Comparison of ENCODE assay signal across 1 cellular context in the genomic region with DNA sequence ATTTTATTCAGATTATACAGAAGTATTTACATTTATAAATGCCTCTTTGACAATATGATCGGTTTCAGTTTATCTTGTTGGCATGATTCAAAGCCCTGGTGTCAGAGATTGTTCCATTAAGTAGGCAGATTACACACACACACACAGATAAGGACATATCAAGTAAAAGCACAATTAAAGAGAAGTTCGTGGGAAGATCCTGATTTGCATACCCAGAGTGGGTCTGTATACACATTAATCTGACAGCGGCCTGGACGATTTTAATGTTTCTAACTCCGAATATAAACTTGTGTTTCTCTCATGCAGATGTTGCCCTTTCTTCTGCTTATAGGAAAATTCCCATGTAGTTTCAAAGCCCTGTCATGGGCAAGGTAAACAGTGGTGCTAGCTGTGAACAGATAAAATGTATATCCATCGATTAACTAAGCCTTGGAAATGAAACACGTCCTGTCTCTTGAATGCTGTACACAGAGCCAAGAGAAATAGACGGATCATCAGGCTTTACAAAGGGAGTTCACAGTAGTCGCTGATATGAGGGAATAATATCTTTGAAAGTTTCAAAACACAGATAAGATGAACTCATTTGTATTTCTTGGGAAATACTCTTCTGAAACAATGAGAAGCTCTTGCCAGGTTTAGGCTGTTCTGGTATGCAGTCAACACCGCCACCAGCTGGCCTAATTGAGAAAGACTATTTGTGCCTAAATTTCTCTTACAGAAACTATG.
TF ChIP-seq lines count a peak whose summit lies in the region.

No MANE protein-coding gene starts in this region.

TF ChIP-seq in HEK293, 187 proteins besides CTCF, POLR2A, EP300 and RAD21 (continued from another document):
- no peak for TF ChIP-seq ZBTB44 (tag by site-specific recombination; IDR thresholded peaks at IDR 0.05)
- no peak for TF ChIP-seq SP3 (tag by site-specific recombination; IDR thresholded peaks at IDR 0.05)
- TF ChIP-seq ZNF571 (tag by site-specific recombination; IDR thresholded peaks at IDR 0.05): no peak
- TF ChIP-seq, protein P1, sequence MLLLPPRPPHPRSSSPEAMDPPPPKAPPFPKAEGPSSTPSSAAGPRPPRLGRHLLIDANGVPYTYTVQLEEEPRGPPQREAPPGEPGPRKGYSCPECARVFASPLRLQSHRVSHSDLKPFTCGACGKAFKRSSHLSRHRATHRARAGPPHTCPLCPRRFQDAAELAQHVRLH (tag by site-specific recombination; IDR thresholded peaks at IDR 0.05): no peak
- TF ChIP-seq ZNF26 (tag by site-specific recombination; IDR thresholded peaks at IDR 0.05): no peak
- TF ChIP-seq YY2 (tag by site-specific recombination; IDR thresholded peaks at IDR 0.05): no peak
- no peak for TF ChIP-seq ZNF138 (tag by site-specific recombination; IDR thresholded peaks at IDR 0.05; ENCODE audit: borderline replicate concordance)
- no peak for TF ChIP-seq ZNF664 (tag by site-specific recombination; IDR thresholded peaks at IDR 0.05)
- TF ChIP-seq, protein P2, sequence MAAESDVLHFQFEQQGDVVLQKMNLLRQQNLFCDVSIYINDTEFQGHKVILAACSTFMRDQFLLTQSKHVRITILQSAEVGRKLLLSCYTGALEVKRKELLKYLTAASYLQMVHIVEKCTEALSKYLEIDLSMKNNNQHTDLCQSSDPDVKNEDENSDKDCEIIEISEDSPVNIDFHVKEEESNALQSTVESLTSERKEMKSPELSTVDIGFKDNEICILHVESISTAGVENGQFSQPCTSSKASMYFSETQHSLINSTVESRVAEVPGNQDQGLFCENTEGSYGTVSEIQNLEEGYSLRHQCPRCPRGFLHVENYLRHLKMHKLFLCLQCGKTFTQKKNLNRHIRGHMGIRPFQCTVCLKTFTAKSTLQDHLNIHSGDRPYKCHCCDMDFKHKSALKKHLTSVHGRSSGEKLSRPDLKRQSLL (tag by site-specific recombination; IDR thresholded peaks at IDR 0.05): no peak
- TF ChIP-seq ZNF777 (tag by site-specific recombination; IDR thresholded peaks at IDR 0.05; ENCODE audit: borderline replicate concordance): no peak
- TF ChIP-seq PRDM6 (tag by site-specific recombination; IDR thresholded peaks at IDR 0.05): peak; percentile 47
- no peak; the same call in 1 of the 2 replicates for TF ChIP-seq ZNF843 (tag by site-specific recombination; IDR thresholded peaks at IDR 0.05)
- TF ChIP-seq ZNF19 (tag by site-specific recombination; IDR thresholded peaks at IDR 0.05; ENCODE audit: low read depth): no peak
- 0 out of 2 replicates have a peak, but pooled peaks have one; percentile 38 for TF ChIP-seq ZNF184 (tag by site-specific recombination; IDR thresholded peaks at IDR 0.05)
- no peak for TF ChIP-seq ZNF549 (tag by site-specific recombination; IDR thresholded peaks at IDR 0.05)
- TF ChIP-seq ZNF366 (tag by site-specific recombination; conservative IDR thresholded peaks at IDR 0.05): no peak
- no peak for TF ChIP-seq ZBTB48 (tag by site-specific recombination; IDR thresholded peaks at IDR 0.05)
- TF ChIP-seq ZNF768 (tag by site-specific recombination; IDR thresholded peaks at IDR 0.05): no peak
- no peak for TF ChIP-seq ZNF341 (tag by site-specific recombination; IDR thresholded peaks at IDR 0.05; ENCODE audit: low read depth)
- TF ChIP-seq ZFP41 (tag by site-specific recombination; IDR thresholded peaks at IDR 0.05; ENCODE audit: borderline replicate concordance): no peak
- no peak for TF ChIP-seq ZNF112 (tag by site-specific recombination; IDR thresholded peaks at IDR 0.05)
- no peak for TF ChIP-seq TCF7L2 (IDR thresholded peaks at IDR 0.05; ENCODE audit: borderline replicate concordance, low read depth, low read length)
- TF ChIP-seq ZNF600 (tag by site-specific recombination; IDR thresholded peaks at IDR 0.05): no peak
- TF ChIP-seq ZNF169 (tag by site-specific recombination; IDR thresholded peaks at IDR 0.05): no peak
- no peak for TF ChIP-seq TRIM28 (IDR thresholded peaks at IDR 0.05; ENCODE audit: borderline replicate concordance, low read length)
- TF ChIP-seq EGR2 (tag by site-specific recombination; IDR thresholded peaks at IDR 0.05; ENCODE audit: low read depth): no peak
- no peak for TF ChIP-seq ZNF530 (tag by site-specific recombination; IDR thresholded peaks at IDR 0.05; ENCODE audit: low read depth)
- TF ChIP-seq ZNF2 (tag by site-specific recombination; IDR thresholded peaks at IDR 0.05): peak; percentile 84
- TF ChIP-seq ZBTB17 (tag by site-specific recombination; IDR thresholded peaks at IDR 0.05): peak; percentile 86
- TF ChIP-seq, protein P3, sequence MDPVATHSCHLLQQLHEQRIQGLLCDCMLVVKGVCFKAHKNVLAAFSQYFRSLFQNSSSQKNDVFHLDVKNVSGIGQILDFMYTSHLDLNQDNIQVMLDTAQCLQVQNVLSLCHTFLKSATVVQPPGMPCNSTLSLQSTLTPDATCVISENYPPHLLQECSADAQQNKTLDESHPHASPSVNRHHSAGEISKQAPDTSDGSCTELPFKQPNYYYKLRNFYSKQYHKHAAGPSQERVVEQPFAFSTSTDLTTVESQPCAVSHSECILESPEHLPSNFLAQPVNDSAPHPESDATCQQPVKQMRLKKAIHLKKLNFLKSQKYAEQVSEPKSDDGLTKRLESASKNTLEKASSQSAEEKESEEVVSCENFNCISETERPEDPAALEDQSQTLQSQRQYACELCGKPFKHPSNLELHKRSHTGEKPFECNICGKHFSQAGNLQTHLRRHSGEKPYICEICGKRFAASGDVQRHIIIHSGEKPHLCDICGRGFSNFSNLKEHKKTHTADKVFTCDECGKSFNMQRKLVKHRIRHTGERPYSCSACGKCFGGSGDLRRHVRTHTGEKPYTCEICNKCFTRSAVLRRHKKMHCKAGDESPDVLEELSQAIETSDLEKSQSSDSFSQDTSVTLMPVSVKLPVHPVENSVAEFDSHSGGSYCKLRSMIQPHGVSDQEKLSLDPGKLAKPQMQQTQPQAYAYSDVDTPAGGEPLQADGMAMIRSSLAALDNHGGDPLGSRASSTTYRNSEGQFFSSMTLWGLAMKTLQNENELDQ (tag by site-specific recombination; IDR thresholded peaks at IDR 0.05; ENCODE audit: low read depth): no peak
- no peak for TF ChIP-seq ZSCAN30 (tag by site-specific recombination; IDR thresholded peaks at IDR 0.05)
- no peak for TF ChIP-seq ZFP3 (tag by site-specific recombination; IDR thresholded peaks at IDR 0.05; ENCODE audit: low read depth)
- no peak for TF ChIP-seq REST (tag by site-specific recombination; IDR thresholded peaks at IDR 0.05)
- no peak for TF ChIP-seq ZNF423 (tag by site-specific recombination; IDR thresholded peaks at IDR 0.05)
- no peak for TF ChIP-seq ZNF121 (tag by site-specific recombination; IDR thresholded peaks at IDR 0.05)
- no peak for TF ChIP-seq ZNF510 (tag by site-specific recombination; IDR thresholded peaks at IDR 0.05; ENCODE audit: insufficient replicate concordance)
